ENCODE assay signal across 36 cellular contexts in genomic region chr7:132115028-132115427, GRCh38.
DNase-seq lines count a peak whose midpoint lies in the region; ATAC-seq, FAIRE-seq and TF ChIP-seq lines count a peak whose summit lies in the region.
"Had no signal": no experiment of that assay in that cellular context is flagged by ENCODE, and none has a peak within 500 bp of the region (broad histone marks: within the 10 kb centered on the region; RNA-seq: fewer than 3 reads in every experiment).

No MANE protein-coding gene starts in this region.

- POLR2A ChIA-PET in SK-N-SH (lab: Yijun Ruan, JAX) (interaction anchor here (1.0 kb wide), 1 partner anchor 25 kb away, joined by 3 read pairs; no protein-coding TSS in a partner anchor), A549 (lab: Yijun Ruan, JAX) (no interaction called here), PC-9 (lab: Charles Lee; ENCODE audit: unreplicated experiment) (no interaction called here)
- POLR2A ChIA-PET in activated CD8-positive, alpha-beta T cell treated with anti-CD3 and anti-CD28 coated beads for 36 hours (lab: Charles Lee) = no interaction called here

- no peaks in the 10 kb centered on the region for H4K20me1 ChIP-seq in SK-N-SH (ENCODE audit: insufficient read depth)
- no peaks in the 10 kb centered on the region for H4K20me1 ChIP-seq in PC-9 (ENCODE audit: insufficient read depth)
- H4K20me1 ChIP-seq in smooth muscle cell (ENCODE audit: low read depth) = no peaks in the 10 kb centered on the region
- H4K20me1 ChIP-seq: BLaER1; BLaER1 treated with 17β-estradiol and CSF1 and Interleukin-3, amounts not matched to agents 10 nM and 100 nM had no signal

- no peaks in the 10 kb centered on the region for H3K9me3 Mint-ChIP-seq in activated CD8-positive, alpha-beta T cell treated with anti-CD3 and anti-CD28 coated beads for 36 hours
- H3K9me3 Mint-ChIP-seq: CD4-positive, alpha-beta T cell; CD8-positive, alpha-beta memory T cell; CD8-positive, alpha-beta T cell had no signal

- H3K9me2 ChIP-seq in SK-N-SH = no peaks in the 10 kb centered on the region
- H3K9me2 ChIP-seq in PC-9 (ENCODE audit: insufficient read depth) = no peaks in the 10 kb centered on the region

- H3F3A ChIP-seq in SK-N-SH (replicated peaks; ENCODE audit: insufficient read depth) = peaks cover 30% of the 10 kb centered on the region
- peaks cover 18% of the 10 kb centered on the region for H3F3A ChIP-seq in PC-9 (ENCODE audit: insufficient read depth, low read depth)
- peaks cover 15% of the 10 kb centered on the region for H3F3A ChIP-seq in smooth muscle cell (ENCODE audit: low read depth)

- ATAC-seq in SK-N-SH treated with all-trans-retinoic acid at 6 μM for 48 hours (no peak), A549 (no peak), heart left ventricle (no peak)
- ATAC-seq in activated CD8-positive, alpha-beta T cell treated with anti-CD3 and anti-CD28 coated beads for 36 hours = no peak
- ATAC-seq: CD8-positive, alpha-beta T cell had no signal

- no peak overlapping the region for H3K27ac Mint-ChIP-seq in activated CD8-positive, alpha-beta T cell treated with anti-CD3 and anti-CD28 coated beads for 36 hours
- H3K27ac Mint-ChIP-seq: B cell; CD14-positive monocyte; CD4-positive, alpha-beta memory T cell; CD4-positive, alpha-beta T cell; CD4-positive, CD25-positive, alpha-beta regulatory T cell; CD8-positive, alpha-beta memory T cell; CD8-positive, alpha-beta T cell had no signal

- H3K9me3 ChIP-seq in SK-N-SH (no peaks in the 10 kb centered on the region), A549 (no peaks in the 10 kb centered on the region), PC-9 (ENCODE audit: insufficient read depth, low read depth) (no peaks in the 10 kb centered on the region), smooth muscle cell (replicated peaks; ENCODE audit: low read depth) (no peaks in the 10 kb centered on the region), heart left ventricle (no peaks in the 10 kb centered on the region)
- H3K9me3 ChIP-seq: BE2C; BLaER1; BLaER1 treated with 17β-estradiol and CSF1 and Interleukin-3, amounts not matched to agents 10 nM and 100 nM; Caco-2 had no signal

- TF ChIP-seq EP300 in SK-N-SH (IDR thresholded peaks at IDR 0.05; ENCODE audit: borderline replicate concordance in 1 of 2, low read depth in 1 of 2, low read length in 1 of 2) (no peak), A549 (IDR thresholded peaks at IDR 0.05) (no peak)

- H3K27me3 ChIP-seq in SK-N-SH (ENCODE audit: insufficient read depth) (no peaks in the 10 kb centered on the region), PC-9 (ENCODE audit: insufficient read depth, low read depth) (no peaks in the 10 kb centered on the region), smooth muscle cell (ENCODE audit: low read depth) (no peaks in the 10 kb centered on the region), heart left ventricle (no peaks in the 10 kb centered on the region)
- H3K27me3 ChIP-seq: BE2C; BLaER1; BLaER1 treated with 17β-estradiol and CSF1 and Interleukin-3, amounts not matched to agents 10 nM and 100 nM had no signal

- H3K4me1 ChIP-seq in SK-N-SH (ENCODE audit: control insufficient read depth in 1 of 2, insufficient read depth in 2 of 2, low read depth in 1 of 2, low read length in 1 of 2) (peaks cover 22 to 34% of the 10 kb centered on the region in 2 experiments), A549 (peaks cover 43% of the 10 kb centered on the region), PC-9 (replicated peaks; ENCODE audit: insufficient read depth) (peaks cover 52% of the 10 kb centered on the region), smooth muscle cell (ENCODE audit: low read depth) (no peaks in the 10 kb centered on the region), heart left ventricle (no peaks in the 10 kb centered on the region)
- H3K4me1 ChIP-seq: Caco-2 had no signal

- TF ChIP-seq POLR2A in A549 (IDR thresholded peaks at IDR 0.05; ENCODE audit: low read length) (no peak), heart left ventricle (IDR thresholded peaks at IDR 0.05) (no peak)

- intact Hi-C loops in PC-9 (cut with micrococcal nuclease; ENCODE audit: unreplicated experiment) (no loop called here), heart left ventricle (cut with DNase I) (no loop called here)
- intact Hi-C loops in activated CD8-positive, alpha-beta T cell treated with anti-CD3 and anti-CD28 coated beads for 36 hours (cut with micrococcal nuclease) = no loop called here

- H3K36me3 ChIP-seq in SK-N-SH (replicated peaks in 1 of 2; ENCODE audit: control insufficient read depth in 1 of 2, insufficient read depth in 2 of 2, low read length in 1 of 2) = peaks cover 0 to 5% of the 10 kb centered on the region in 2 experiments
- H3K36me3 ChIP-seq in PC-9 (ENCODE audit: low read depth) = no peaks in the 10 kb centered on the region
- H3K36me3 ChIP-seq in smooth muscle cell (ENCODE audit: low read depth) = no peaks in the 10 kb centered on the region
- no peaks in the 10 kb centered on the region for H3K36me3 ChIP-seq in heart left ventricle
- H3K36me3 ChIP-seq: BE2C; BLaER1; BLaER1 treated with 17β-estradiol and CSF1 and Interleukin-3, amounts not matched to agents 10 nM and 100 nM had no signal

- peak overlapping the region in 1 of 2 experiments; percentile 86; a peak in 1 of 4 replicates for H3K27ac ChIP-seq in SK-N-SH (ENCODE audit: low read depth in 2 of 2, low read length in 1 of 2)
- H3K27ac ChIP-seq in A549 = peak overlapping the region; percentile 81 to 86; a peak in 5 of 6 replicates
- 0 out of 2 replicates have a peak overlapping the region, but pooled peaks have one; percentile 89 for H3K27ac ChIP-seq in PC-9
- peak overlapping the region; percentile 51 for H3K27ac ChIP-seq in smooth muscle cell (ENCODE audit: low read depth)
- H3K27ac ChIP-seq in heart left ventricle = no peak overlapping the region
- H3K27ac ChIP-seq: 22Rv1; BLaER1; BLaER1 treated with 17β-estradiol and CSF1 and Interleukin-3, amounts not matched to agents 10 nM and 100 nM; C4-2B had no signal

- 97% methylated on average over 4 of the region's 4 CpGs for WGBS in SK-N-SH (ENCODE audit: low lambda C conversion rate)
- 92% methylated on average over 4 of the region's 4 CpGs for WGBS in A549 (ENCODE audit: missing lambda C conversion rate)
- WGBS in smooth muscle cell (ENCODE audit: low lambda C conversion rate) = 67% methylated on average over 4 of the region's 4 CpGs
- 92 to 98% (median 92%) methylated on average over 4 of the region's 4 CpGs for WGBS in heart left ventricle, 4 donors

- H3K9ac ChIP-seq in SK-N-SH (no peak overlapping the region), smooth muscle cell (ENCODE audit: low read depth) (no peak overlapping the region)
- H3K9ac ChIP-seq: BLaER1; BLaER1 treated with 17β-estradiol and CSF1 and Interleukin-3, amounts not matched to agents 10 nM and 100 nM had no signal

- H2AFZ ChIP-seq in SK-N-SH (ENCODE audit: low read depth) (no peak overlapping the region), PC-9 (no peak overlapping the region), smooth muscle cell (ENCODE audit: low read depth) (no peak overlapping the region)

- TF ChIP-seq CTCF in SK-N-SH (IDR thresholded peaks at IDR 0.05) (no peak), A549 (IDR thresholded peaks at IDR 0.05) (no peak), PC-9 (conservative IDR thresholded peaks at IDR 0.05) (no peak), smooth muscle cell (IDR thresholded peaks at IDR 0.05; ENCODE audit: borderline replicate concordance, insufficient read depth, poor library complexity, severe bottlenecking) (no peak), heart left ventricle (IDR thresholded peaks at IDR 0.05) (no peak)
- TF ChIP-seq CTCF in activated CD8-positive, alpha-beta T cell treated with anti-CD3 and anti-CD28 coated beads for 36 hours (IDR thresholded peaks at IDR 0.05) = no peak

- no TSS peak for BruUV-seq in PC-9 (replicated peaks; lab: Mats Ljungman, UMichigan)

- no peak for FAIRE-seq in A549 (lab: Jason Lieb, UNC)
- FAIRE-seq: A204.1, D721Med had no signal

- no peaks in the 10 kb centered on the region for H3K36me3 Mint-ChIP-seq in activated CD8-positive, alpha-beta T cell treated with anti-CD3 and anti-CD28 coated beads for 36 hours (ENCODE audit: low read depth)
- H3K36me3 Mint-ChIP-seq: CD14-positive monocyte; CD4-positive, alpha-beta memory T cell; CD4-positive, CD25-positive, alpha-beta regulatory T cell; CD8-positive, alpha-beta memory T cell; CD8-positive, alpha-beta T cell had no signal

- H3K4me3 ChIP-seq in SK-N-SH (ENCODE audit: low read depth in 2 of 2, low read length in 1 of 2) = no peak overlapping the region
- H3K4me3 ChIP-seq in A549 = no peak overlapping the region
- H3K4me3 ChIP-seq in PC-9 = no peak overlapping the region
- H3K4me3 ChIP-seq in smooth muscle cell = no peak overlapping the region
- H3K4me3 ChIP-seq in heart left ventricle = no peak overlapping the region
- H3K4me3 ChIP-seq: BLaER1; BLaER1 treated with 17β-estradiol and CSF1 and Interleukin-3, amounts not matched to agents 10 nM and 100 nM had no signal

- DNase-seq in SK-N-SH (no peak), A549 (ENCODE audit: low read depth in 1 of 2, low spot score in 1 of 2) (no peak), PC-9 (no peak), smooth muscle cell (lab: John Stamatoyannopoulos, UW; ENCODE audit: unreplicated experiment) (no peak), heart left ventricle (no peak), NCI-H146 treated with DMSO at 0.1 percent for 48 hours (lab: John Stamatoyannopoulos, UW; ENCODE audit: unreplicated experiment) (no peak)
- no peak for DNase-seq in activated CD8-positive, alpha-beta T cell treated with anti-CD3 and anti-CD28 coated beads for 36 hours
- DNase-seq: 8988T; ACHN; AML-193; BE2C; C1 segment of cervical spinal cord; Caco-2; Calu3; CD4-positive, alpha-beta memory T cell; CD4-positive, alpha-beta T cell; CD4-positive, CD25-positive, alpha-beta regulatory T cell; CD8-positive, alpha-beta memory T cell; CD8-positive, alpha-beta T cell; COR-L47; DMS 273 treated with DMSO at 0.1 percent for 48 hours; DMS153; DMS53; DMS79; DMS79 treated with DMSO at 0.1 percent for 48 hours; DND-41; EL had no signal

- TF ChIP-seq RAD21 in SK-N-SH (IDR thresholded peaks at IDR 0.05; ENCODE audit: low read length) (no peak), A549 (conservative IDR thresholded peaks at IDR 0.05 in 1 of 2, IDR thresholded peaks at IDR 0.05 in 1 of 2) (no peak)

- no peaks in the 10 kb centered on the region for H3K4me1 Mint-ChIP-seq in activated CD8-positive, alpha-beta T cell treated with anti-CD3 and anti-CD28 coated beads for 36 hours (ENCODE audit: low read depth)
- H3K4me1 Mint-ChIP-seq: B cell; CD14-positive monocyte; CD4-positive, alpha-beta memory T cell; CD4-positive, CD25-positive, alpha-beta regulatory T cell; CD8-positive, alpha-beta memory T cell had no signal

- H3K4me3 Mint-ChIP-seq in activated CD8-positive, alpha-beta T cell treated with anti-CD3 and anti-CD28 coated beads for 36 hours = no peak overlapping the region
- H3K4me3 Mint-ChIP-seq: B cell; CD14-positive monocyte; CD4-positive, alpha-beta memory T cell; CD4-positive, alpha-beta T cell; CD4-positive, CD25-positive, alpha-beta regulatory T cell; CD8-positive, alpha-beta memory T cell; CD8-positive, alpha-beta T cell had no signal

- H3K79me2 ChIP-seq in SK-N-SH (ENCODE audit: insufficient read depth) (no peaks in the 10 kb centered on the region), PC-9 (ENCODE audit: low read depth) (no peaks in the 10 kb centered on the region), smooth muscle cell (ENCODE audit: low read depth) (no peaks in the 10 kb centered on the region)

- CTCF ChIA-PET in SK-N-SH (lab: Yijun Ruan, JAX) = interaction anchor here (1.5 kb wide), 1 partner anchor 170 kb away, joined by 4 read pairs; no protein-coding TSS in a partner anchor
- CTCF ChIA-PET in A549 (lab: Yijun Ruan, JAX) = interaction anchor here (1.7 kb wide), 1 partner anchor 40 kb away, joined by 5 read pairs; no protein-coding TSS in a partner anchor
- CTCF ChIA-PET in PC-9 (lab: Charles Lee) = no interaction called here
- CTCF ChIA-PET in activated CD8-positive, alpha-beta T cell treated with anti-CD3 and anti-CD28 coated beads for 36 hours (lab: Charles Lee) = no interaction called here

- no peak overlapping the region for H3K4me2 ChIP-seq in SK-N-SH
- no peak overlapping the region for H3K4me2 ChIP-seq in A549
- H3K4me2 ChIP-seq in PC-9 = no peak overlapping the region
- no peak overlapping the region for H3K4me2 ChIP-seq in smooth muscle cell
- H3K4me2 ChIP-seq: BLaER1; BLaER1 treated with 17β-estradiol and CSF1 and Interleukin-3, amounts not matched to agents 10 nM and 100 nM had no signal

- H3K27me3 Mint-ChIP-seq in activated CD8-positive, alpha-beta T cell treated with anti-CD3 and anti-CD28 coated beads for 36 hours = no peaks in the 10 kb centered on the region
- H3K27me3 Mint-ChIP-seq: B cell had no signal

Comparison
In these comparisons a context has a peak if more than half of its experiments do, and no peak if none do; other contexts are left out.
1. H3K27ac ChIP-seq: peak in A549 (2 of 2), PC-9 (single experiment) and smooth muscle cell (single experiment); none in heart left ventricle (0 of 12).
2. CTCF ChIA-PET loops: an anchor here in SK-N-SH (1.5 kb wide) and A549 (1.7 kb wide); none called in PC-9 and activated CD8-positive, alpha-beta T cell treated with anti-CD3 and anti-CD28 coated beads for 36 hours.